ENCODE assay signal across 14 cellular contexts in the genomic region with DNA sequence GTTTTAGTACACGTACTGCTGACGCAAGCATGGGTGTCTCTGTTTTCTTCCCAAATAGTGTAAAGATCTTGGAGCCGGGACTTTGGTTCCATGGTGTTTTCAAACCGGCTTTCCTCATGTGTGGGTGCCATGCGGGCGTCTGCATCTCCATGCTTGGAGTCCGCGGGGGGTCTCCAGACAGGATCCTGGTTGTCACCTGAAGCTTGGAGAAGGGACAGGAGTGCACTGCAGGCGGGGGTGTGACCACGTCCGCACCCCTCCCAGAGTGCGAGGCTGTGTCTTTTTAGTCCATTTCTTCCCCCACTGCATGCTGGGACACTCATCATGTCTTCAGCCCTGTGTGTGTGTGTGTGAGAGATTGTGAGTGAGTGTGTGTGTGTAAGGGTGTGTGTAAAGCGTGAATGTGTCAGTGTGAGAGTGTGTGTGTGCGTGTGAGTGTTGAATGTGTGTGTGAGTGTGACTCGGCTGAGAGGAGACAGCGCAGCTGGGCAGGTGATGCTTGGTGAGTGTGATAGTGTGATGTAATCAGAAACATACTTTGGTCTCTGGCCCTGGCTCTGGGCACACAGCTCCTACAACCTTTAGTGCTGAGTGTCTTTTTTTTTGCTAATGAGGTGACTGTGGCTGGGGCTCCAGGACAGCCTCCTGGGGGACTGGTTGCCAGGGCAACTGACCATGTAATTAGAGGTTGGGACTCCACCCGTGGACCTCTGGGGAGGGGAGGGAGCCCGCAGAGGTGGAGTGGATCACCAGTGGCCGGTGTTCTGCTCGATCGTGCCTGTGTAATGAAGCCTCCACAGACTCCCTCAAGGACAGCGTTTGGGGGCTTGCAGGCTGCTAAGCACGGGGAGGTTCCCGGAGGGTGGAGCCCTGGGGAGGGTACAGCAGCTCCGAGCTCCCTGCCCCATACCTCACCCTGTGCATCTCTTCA. TPM values are rescaled to one million over a fixed set of nuclear protein-coding genes. Genes with fewer than 3 reads are reported as not detected.
DNase-seq lines count a peak whose midpoint lies in the region; ATAC-seq and TF ChIP-seq lines count a peak whose summit lies in the region.
"Had no signal": no experiment of that assay in that cellular context is flagged by ENCODE, and none has a peak within 500 bp of the region (broad histone marks: within the 10 kb centered on the region; RNA-seq: fewer than 3 reads in every experiment).

No MANE protein-coding gene starts in this region.

- peak overlapping the region; percentile 10 for H3K27ac Mint-ChIP-seq in activated CD4-positive, alpha-beta T cell treated with anti-CD3 and anti-CD28 coated beads, Interleukin-2, amount 10 ng/mL, durations not matched to agents 24 days and 14 days
- peak overlapping the region; percentile 36 for H3K27ac Mint-ChIP-seq in GM23338
- H3K27ac Mint-ChIP-seq: activated CD4-positive, alpha-beta memory T cell treated with anti-CD3 and anti-CD28 coated beads, Interleukin-2, amount 10 ng/mL, durations not matched to agents 7 days and 5 days had no signal

- H3K4me1 ChIP-seq in GM23338 (ENCODE audit: insufficient read depth) (peaks cover 10% of the 10 kb centered on the region), body of pancreas (peaks cover 25% of the 10 kb centered on the region), trophoblast cell (ENCODE audit: control insufficient read depth in 1 of 2, insufficient read depth in 2 of 2, low read length in 2 of 2) (peaks cover 0 to 4% of the 10 kb centered on the region in 2 experiments)

- no peak overlapping the region for H2BK12ac ChIP-seq in trophoblast cell (ENCODE audit: low read length)

- intact Hi-C loops in activated CD4-positive, alpha-beta T cell treated with anti-CD3 and anti-CD28 coated beads, Interleukin-2, amount 10 ng/mL, durations not matched to agents 24 days and 14 days (cut with micrococcal nuclease), result loop anchor here (5.0 kb wide), 2 partner anchors 38 to 108 kb away; no protein-coding TSS in a partner anchor
- intact Hi-C loops in body of pancreas (cut with DNase I), result no loop called here

- no peak overlapping the region for H2BK5ac ChIP-seq in trophoblast cell (ENCODE audit: low read depth, low read length, poor library complexity)

- peaks cover 2% of the 10 kb centered on the region for H3K27me3 Mint-ChIP-seq in activated CD4-positive, alpha-beta T cell treated with anti-CD3 and anti-CD28 coated beads, Interleukin-2, amount 10 ng/mL, durations not matched to agents 24 days and 14 days
- peaks cover 23% of the 10 kb centered on the region for H3K27me3 Mint-ChIP-seq in GM23338 (ENCODE audit: insufficient read depth, low read depth, poor library complexity)

- H3K4me2 ChIP-seq in GM23338 (0 out of 2 replicates have a peak overlapping the region, but pooled peaks have one; percentile 14), trophoblast cell (ENCODE audit: low read length) (no peak overlapping the region)

- no peak overlapping the region for H3K4me3 ChIP-seq in GM23338
- H3K4me3 ChIP-seq in body of pancreas, result no peak overlapping the region
- H3K4me3 ChIP-seq in trophoblast cell (ENCODE audit: low read depth, low read length), result no peak overlapping the region
- H3K4me3 ChIP-seq: colonic mucosa had no signal

- ATAC-seq in GM23338 (peak; percentile 36), body of pancreas (peak; percentile 14), HG03520 (IDR thresholded peaks at IDR 0.05; ENCODE audit: unreplicated experiment) (no peak), HG02571 (IDR thresholded peaks at IDR 0.05; ENCODE audit: unreplicated experiment) (no peak)

- H3F3A ChIP-seq in GM23338 (replicated peaks; ENCODE audit: low read depth), result 0 out of 2 replicates have a peak, but pooled peaks cover 4% of the 10 kb centered on the region

- H4K20me1 ChIP-seq in GM23338 (replicated peaks; ENCODE audit: insufficient read depth), result no peaks in the 10 kb centered on the region

- no peak overlapping the region for H3K14ac ChIP-seq in trophoblast cell (ENCODE audit: low read length)

- H3K36me3 ChIP-seq in GM23338 (ENCODE audit: insufficient read depth), result no peaks in the 10 kb centered on the region
- H3K36me3 ChIP-seq in body of pancreas (replicated peaks in 1 of 2; ENCODE audit: insufficient read depth in 1 of 2, low read depth in 2 of 2), result no peaks in the 10 kb centered on the region
- H3K36me3 ChIP-seq in trophoblast cell (ENCODE audit: control insufficient read depth in 1 of 2, insufficient read depth in 2 of 2, low read length in 2 of 2), result no peaks in the 10 kb centered on the region
- H3K36me3 ChIP-seq: colonic mucosa had no signal

- H3K4me3 Mint-ChIP-seq in activated CD4-positive, alpha-beta T cell treated with anti-CD3 and anti-CD28 coated beads, Interleukin-2, amount 10 ng/mL, durations not matched to agents 24 days and 14 days, result no peak overlapping the region
- H3K4me3 Mint-ChIP-seq in GM23338, result no peak overlapping the region; the same call in 1 of the 3 replicates
- H3K4me3 Mint-ChIP-seq: activated CD4-positive, alpha-beta memory T cell treated with anti-CD3 and anti-CD28 coated beads, Interleukin-2, amount 10 ng/mL, durations not matched to agents 7 days and 5 days; activated naive CD4-positive, alpha-beta T cell treated with anti-CD3 and anti-CD28 coated beads, Interleukin-2, amount 10 ng/mL, durations not matched to agents 7 days and 5 days had no signal

- H3K4ac ChIP-seq in trophoblast cell (ENCODE audit: low read depth, low read length), result no peak overlapping the region

- H3K23ac ChIP-seq in trophoblast cell (ENCODE audit: low read length), result peak overlapping the region; percentile 70

- H4K8ac ChIP-seq in trophoblast cell (ENCODE audit: low read depth, low read length), result no peak overlapping the region

- H3K18ac ChIP-seq in trophoblast cell (ENCODE audit: low read length), result no peak overlapping the region

- H3K9me3 ChIP-seq in body of pancreas, result no peaks in the 10 kb centered on the region
- peaks cover 2% of the 10 kb centered on the region for H3K9me3 ChIP-seq in trophoblast cell (ENCODE audit: insufficient read depth, low read depth, low read length)
- H3K9me3 ChIP-seq: colonic mucosa had no signal

- H3K79me1 ChIP-seq in trophoblast cell (ENCODE audit: low read length), result no peaks in the 10 kb centered on the region

- no peak overlapping the region for H4K12ac ChIP-seq in trophoblast cell (ENCODE audit: low read depth, low read length)

- no peaks in the 10 kb centered on the region for H3K9me3 Mint-ChIP-seq in activated CD4-positive, alpha-beta T cell treated with anti-CD3 and anti-CD28 coated beads, Interleukin-2, amount 10 ng/mL, durations not matched to agents 24 days and 14 days
- H3K9me3 Mint-ChIP-seq in GM23338, result no peaks in the 10 kb centered on the region
- H3K9me3 Mint-ChIP-seq: activated CD4-positive, alpha-beta memory T cell treated with anti-CD3 and anti-CD28 coated beads, Interleukin-2, amount 10 ng/mL, durations not matched to agents 7 days and 5 days; activated naive CD4-positive, alpha-beta T cell treated with anti-CD3 and anti-CD28 coated beads, Interleukin-2, amount 10 ng/mL, durations not matched to agents 7 days and 5 days had no signal

- no peak overlapping the region for H4K91ac ChIP-seq in trophoblast cell (ENCODE audit: low read depth, low read length)

- DNase-seq in activated CD4-positive, alpha-beta T cell treated with anti-CD3 and anti-CD28 coated beads, Interleukin-2, amount 10 ng/mL, durations not matched to agents 24 days and 14 days, result no peak
- no peak for DNase-seq in activated CD4-positive, alpha-beta T cell treated with anti-CD3 and anti-CD28 coated beads for 48 hours
- DNase-seq in GM23338 (ENCODE audit: low spot score) (no peak), body of pancreas (no peak), trophoblast cell (no peak), SW 1271 (lab: John Stamatoyannopoulos, UW) (no peak)
- DNase-seq: activated CD4-positive, alpha-beta memory T cell treated with anti-CD3 and anti-CD28 coated beads, Interleukin-2, amount 10 ng/mL, durations not matched to agents 7 days and 5 days; activated naive CD4-positive, alpha-beta T cell treated with anti-CD3 and anti-CD28 coated beads, Interleukin-2, amount 10 ng/mL, durations not matched to agents 7 days and 5 days; colonic mucosa; GF-D8; Kasumi-1; stimulated activated CD8-positive, alpha-beta memory T cell treated with anti-CD3 and anti-CD28 coated beads, Interleukin-4, amount 100 ng/mL, for 48 hours had no signal

- peaks cover 19% of the 10 kb centered on the region for H3K36me3 Mint-ChIP-seq in activated CD4-positive, alpha-beta T cell treated with anti-CD3 and anti-CD28 coated beads, Interleukin-2, amount 10 ng/mL, durations not matched to agents 24 days and 14 days (ENCODE audit: low read depth)
- H3K36me3 Mint-ChIP-seq in GM23338 (ENCODE audit: low read depth), result no peaks in the 10 kb centered on the region

- H3K9me2 ChIP-seq in GM23338 (ENCODE audit: insufficient read depth), result no peaks in the 10 kb centered on the region

- H2AK5ac ChIP-seq in trophoblast cell (ENCODE audit: low read length), result no peak overlapping the region

- H3K27me3 ChIP-seq in GM23338 (ENCODE audit: insufficient read depth), result no peaks in the 10 kb centered on the region
- H3K27me3 ChIP-seq in body of pancreas, result no peaks in the 10 kb centered on the region
- H3K27me3 ChIP-seq in trophoblast cell (ENCODE audit: insufficient read depth, low read length), result no peaks in the 10 kb centered on the region
- H3K27me3 ChIP-seq: colonic mucosa had no signal

- H2AFZ ChIP-seq in GM23338 (no peak overlapping the region), trophoblast cell (ENCODE audit: insufficient read depth, low read length, poor library complexity) (no peak overlapping the region)

- H3K79me2 ChIP-seq in GM23338 (replicated peaks; ENCODE audit: insufficient read depth) (no peaks in the 10 kb centered on the region), trophoblast cell (ENCODE audit: control insufficient read depth, insufficient read depth, low read length, poor library complexity) (peaks cover 3% of the 10 kb centered on the region)

- no peak overlapping the region for H3K9ac ChIP-seq in trophoblast cell (ENCODE audit: low read length)

- H3K27ac ChIP-seq in GM23338 (ENCODE audit: low read depth) (no peak overlapping the region), body of pancreas (no peak overlapping the region), trophoblast cell (ENCODE audit: low read depth, low read length) (no peak overlapping the region)
- H3K27ac ChIP-seq: colonic mucosa had no signal

- TF ChIP-seq CTCF in GM23338 (conservative IDR thresholded peaks at IDR 0.05; ENCODE audit: low read depth in 2 of 2), result no peak
- TF ChIP-seq CTCF in body of pancreas (IDR thresholded peaks at IDR 0.05), result no peak

- no peak for TF ChIP-seq POLR2A in body of pancreas (IDR thresholded peaks at IDR 0.05)

- peaks cover 57% of the 10 kb centered on the region for H3K4me1 Mint-ChIP-seq in activated CD4-positive, alpha-beta T cell treated with anti-CD3 and anti-CD28 coated beads, Interleukin-2, amount 10 ng/mL, durations not matched to agents 24 days and 14 days
- peaks cover 39% of the 10 kb centered on the region for H3K4me1 Mint-ChIP-seq in GM23338

- WGBS in body of pancreas, 2 donors, result 82 to 90% methylated on average over 18 to 25 of the region's 25 CpGs
- WGBS in trophoblast cell (ENCODE audit: extremely low coverage, insufficient coverage, insufficient read length), result 100% methylated on average over 2 of the region's 25 CpGs

- H2BK120ac ChIP-seq in trophoblast cell (ENCODE audit: insufficient read depth, low read length, poor library complexity), result no peak overlapping the region

RNA-seq across cellular contexts. Expression of a gene that starts 55.1 kb away (rescaled TPM):
- 127 and 130 TPM in 2 replicates for total RNA-seq in activated CD4-positive, alpha-beta T cell treated with anti-CD3 and anti-CD28 coated beads, Interleukin-2, amount 10 ng/mL, durations not matched to agents 24 days and 14 days
- 4.4 and 6.1 TPM in 2 replicates for total RNA-seq in GM23338 (2014; rRNA removed; shearing (Covaris generic))
- polyA plus RNA-seq in GM23338 (2016; fragmentation: Nextera tagmentation; extraction: Ambion mirVana), result 1.1 and 2.1 TPM in 2 replicates
- total RNA-seq in body of pancreas, result 10 to 100 TPM; 21.8 to 39.2 TPM
- polyA plus RNA-seq in trophoblast cell (2013), result 9.7 and 10.3 TPM in 2 replicates

Comparison
In these comparisons a context has a peak if more than half of its experiments do, and no peak if none do; other contexts are left out.
1. ATAC-seq: peak in GM23338 (single experiment) and body of pancreas (single experiment); none in HG03520 (single experiment) and HG02571 (single experiment).